Comparison of ENCODE assay signal across 1 cellular context in the genomic region with DNA sequence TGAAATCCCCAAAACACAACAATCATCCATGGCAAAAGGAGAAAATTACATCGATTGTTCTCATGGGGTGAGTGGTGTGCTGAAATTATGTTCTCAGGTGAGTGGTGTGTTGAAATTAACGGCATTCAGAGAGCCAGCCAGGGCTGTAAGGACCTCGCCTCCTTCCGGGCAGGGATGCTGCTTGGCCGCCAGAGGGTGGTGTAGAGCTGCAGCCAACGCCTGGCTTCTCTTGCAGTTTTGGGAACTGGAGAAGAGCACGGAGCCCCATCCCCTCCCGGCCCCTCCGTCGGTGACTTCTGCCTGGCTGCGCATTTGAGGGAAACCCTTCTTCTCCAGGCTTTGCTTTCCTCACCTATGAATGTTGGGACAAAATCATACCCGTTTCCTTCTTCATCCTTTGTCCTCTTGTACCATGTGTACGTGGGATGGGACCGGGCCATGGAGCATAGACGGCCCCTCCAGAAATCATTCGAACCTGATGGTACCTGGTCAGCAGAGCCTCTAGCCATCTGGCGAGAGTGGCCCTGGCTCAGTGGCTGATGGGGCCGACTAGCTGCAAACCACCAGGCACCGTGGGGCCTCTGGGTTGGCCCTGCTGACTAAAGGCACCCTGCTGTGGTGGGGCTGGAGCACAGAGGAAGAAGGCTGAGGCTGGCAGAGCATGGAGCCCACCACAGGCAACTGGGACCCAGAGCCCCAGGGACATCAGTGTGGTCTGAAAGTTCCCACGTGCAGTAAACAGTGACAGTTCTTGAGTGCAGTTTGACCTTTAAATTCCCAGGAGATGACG.
A peak's percentile ranks its signal among the peaks of the same experiment; 100 is the strongest.
TF ChIP-seq lines count a peak whose summit lies in the region.

No MANE protein-coding gene starts in this region.

TF ChIP-seq in GM12878, 131 proteins besides CTCF, POLR2A, EP300 and RAD21 (continued from another document):
- TF ChIP-seq, protein P1, sequence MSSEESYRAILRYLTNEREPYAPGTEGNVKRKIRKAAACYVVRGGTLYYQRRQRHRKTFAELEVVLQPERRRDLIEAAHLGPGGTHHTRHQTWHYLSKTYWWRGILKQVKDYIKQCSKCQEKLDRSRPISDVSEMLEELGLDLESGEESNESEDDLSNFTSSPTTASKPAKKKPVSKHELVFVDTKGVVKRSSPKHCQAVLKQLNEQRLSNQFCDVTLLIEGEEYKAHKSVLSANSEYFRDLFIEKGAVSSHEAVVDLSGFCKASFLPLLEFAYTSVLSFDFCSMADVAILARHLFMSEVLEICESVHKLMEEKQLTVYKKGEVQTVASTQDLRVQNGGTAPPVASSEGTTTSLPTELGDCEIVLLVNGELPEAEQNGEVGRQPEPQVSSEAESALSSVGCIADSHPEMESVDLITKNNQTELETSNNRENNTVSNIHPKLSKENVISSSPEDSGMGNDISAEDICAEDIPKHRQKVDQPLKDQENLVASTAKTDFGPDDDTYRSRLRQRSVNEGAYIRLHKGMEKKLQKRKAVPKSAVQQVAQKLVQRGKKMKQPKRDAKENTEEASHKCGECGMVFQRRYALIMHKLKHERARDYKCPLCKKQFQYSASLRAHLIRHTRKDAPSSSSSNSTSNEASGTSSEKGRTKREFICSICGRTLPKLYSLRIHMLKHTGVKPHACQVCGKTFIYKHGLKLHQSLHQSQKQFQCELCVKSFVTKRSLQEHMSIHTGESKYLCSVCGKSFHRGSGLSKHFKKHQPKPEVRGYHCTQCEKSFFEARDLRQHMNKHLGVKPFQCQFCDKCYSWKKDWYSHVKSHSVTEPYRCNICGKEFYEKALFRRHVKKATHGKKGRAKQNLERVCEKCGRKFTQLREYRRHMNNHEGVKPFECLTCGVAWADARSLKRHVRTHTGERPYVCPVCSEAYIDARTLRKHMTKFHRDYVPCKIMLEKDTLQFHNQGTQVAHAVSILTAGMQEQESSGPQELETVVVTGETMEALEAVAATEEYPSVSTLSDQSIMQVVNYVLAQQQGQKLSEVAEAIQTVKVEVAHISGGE (CRISPR knock-in tag; IDR thresholded peaks at IDR 0.05) = no peak
- TF ChIP-seq SMC3 (IDR thresholded peaks at IDR 0.05; ENCODE audit: borderline replicate concordance, low read length) = peak; percentile 94
- no peak for TF ChIP-seq EGR1 (IDR thresholded peaks at IDR 0.05; ENCODE audit: borderline replicate concordance in 1 of 2, low read depth in 2 of 2, low read length in 2 of 2)
- TF ChIP-seq, protein P2, sequence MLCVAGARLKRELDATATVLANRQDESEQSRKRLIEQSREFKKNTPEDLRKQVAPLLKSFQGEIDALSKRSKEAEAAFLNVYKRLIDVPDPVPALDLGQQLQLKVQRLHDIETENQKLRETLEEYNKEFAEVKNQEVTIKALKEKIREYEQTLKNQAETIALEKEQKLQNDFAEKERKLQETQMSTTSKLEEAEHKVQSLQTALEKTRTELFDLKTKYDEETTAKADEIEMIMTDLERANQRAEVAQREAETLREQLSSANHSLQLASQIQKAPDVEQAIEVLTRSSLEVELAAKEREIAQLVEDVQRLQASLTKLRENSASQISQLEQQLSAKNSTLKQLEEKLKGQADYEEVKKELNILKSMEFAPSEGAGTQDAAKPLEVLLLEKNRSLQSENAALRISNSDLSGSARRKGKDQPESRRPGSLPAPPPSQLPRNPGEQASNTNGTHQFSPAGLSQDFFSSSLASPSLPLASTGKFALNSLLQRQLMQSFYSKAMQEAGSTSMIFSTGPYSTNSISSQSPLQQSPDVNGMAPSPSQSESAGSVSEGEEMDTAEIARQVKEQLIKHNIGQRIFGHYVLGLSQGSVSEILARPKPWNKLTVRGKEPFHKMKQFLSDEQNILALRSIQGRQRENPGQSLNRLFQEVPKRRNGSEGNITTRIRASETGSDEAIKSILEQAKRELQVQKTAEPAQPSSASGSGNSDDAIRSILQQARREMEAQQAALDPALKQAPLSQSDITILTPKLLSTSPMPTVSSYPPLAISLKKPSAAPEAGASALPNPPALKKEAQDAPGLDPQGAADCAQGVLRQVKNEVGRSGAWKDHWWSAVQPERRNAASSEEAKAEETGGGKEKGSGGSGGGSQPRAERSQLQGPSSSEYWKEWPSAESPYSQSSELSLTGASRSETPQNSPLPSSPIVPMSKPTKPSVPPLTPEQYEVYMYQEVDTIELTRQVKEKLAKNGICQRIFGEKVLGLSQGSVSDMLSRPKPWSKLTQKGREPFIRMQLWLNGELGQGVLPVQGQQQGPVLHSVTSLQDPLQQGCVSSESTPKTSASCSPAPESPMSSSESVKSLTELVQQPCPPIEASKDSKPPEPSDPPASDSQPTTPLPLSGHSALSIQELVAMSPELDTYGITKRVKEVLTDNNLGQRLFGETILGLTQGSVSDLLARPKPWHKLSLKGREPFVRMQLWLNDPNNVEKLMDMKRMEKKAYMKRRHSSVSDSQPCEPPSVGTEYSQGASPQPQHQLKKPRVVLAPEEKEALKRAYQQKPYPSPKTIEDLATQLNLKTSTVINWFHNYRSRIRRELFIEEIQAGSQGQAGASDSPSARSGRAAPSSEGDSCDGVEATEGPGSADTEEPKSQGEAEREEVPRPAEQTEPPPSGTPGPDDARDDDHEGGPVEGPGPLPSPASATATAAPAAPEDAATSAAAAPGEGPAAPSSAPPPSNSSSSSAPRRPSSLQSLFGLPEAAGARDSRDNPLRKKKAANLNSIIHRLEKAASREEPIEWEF (IDR thresholded peaks at IDR 0.05; ENCODE audit: insufficient replicate concordance, low read depth, low read length) = no peak
- TF ChIP-seq CBX5 (IDR thresholded peaks at IDR 0.05; ENCODE audit: low read depth) = no peak
- TF ChIP-seq POLR2AphosphoS5 (IDR thresholded peaks at IDR 0.05; ENCODE audit: low read length) = 0 out of 2 replicates have a peak, but pooled peaks have one; percentile 22
- no peak; the same call in 1 of the 2 replicates for TF ChIP-seq SPI1 (IDR thresholded peaks at IDR 0.05; ENCODE audit: borderline replicate concordance, insufficient read depth, low read depth, low read length)
- TF ChIP-seq, protein P3, sequence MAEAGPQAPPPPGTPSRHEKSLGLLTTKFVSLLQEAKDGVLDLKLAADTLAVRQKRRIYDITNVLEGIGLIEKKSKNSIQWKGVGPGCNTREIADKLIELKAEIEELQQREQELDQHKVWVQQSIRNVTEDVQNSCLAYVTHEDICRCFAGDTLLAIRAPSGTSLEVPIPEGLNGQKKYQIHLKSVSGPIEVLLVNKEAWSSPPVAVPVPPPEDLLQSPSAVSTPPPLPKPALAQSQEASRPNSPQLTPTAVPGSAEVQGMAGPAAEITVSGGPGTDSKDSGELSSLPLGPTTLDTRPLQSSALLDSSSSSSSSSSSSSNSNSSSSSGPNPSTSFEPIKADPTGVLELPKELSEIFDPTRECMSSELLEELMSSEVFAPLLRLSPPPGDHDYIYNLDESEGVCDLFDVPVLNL (IDR thresholded peaks at IDR 0.05; ENCODE audit: low read depth, low read length) = 0 out of 2 replicates have a peak, but pooled peaks have one; percentile 26
- no peak for TF ChIP-seq SREBF1 (IDR thresholded peaks at IDR 0.05; ENCODE audit: low read length)
- TF ChIP-seq MXI1 (IDR thresholded peaks at IDR 0.05; ENCODE audit: low read depth, low read length) = 0 out of 2 replicates have a peak, but pooled peaks have one; percentile 35
- TF ChIP-seq PML (IDR thresholded peaks at IDR 0.05; ENCODE audit: low read length) = no peak
- 0 out of 2 replicates have a peak, but pooled peaks have one; percentile 18 for TF ChIP-seq RB1 (IDR thresholded peaks at IDR 0.05; ENCODE audit: borderline replicate concordance)
- TF ChIP-seq YY1 (IDR thresholded peaks at IDR 0.05; ENCODE audit: low read depth, low read length) = peak; percentile 44; the same call in 1 of the 2 replicates
TF ChIP-seq in GM12878: peak in this region for 6.
